ENCODE assay signal across 8 cellular contexts in the genomic region with DNA sequence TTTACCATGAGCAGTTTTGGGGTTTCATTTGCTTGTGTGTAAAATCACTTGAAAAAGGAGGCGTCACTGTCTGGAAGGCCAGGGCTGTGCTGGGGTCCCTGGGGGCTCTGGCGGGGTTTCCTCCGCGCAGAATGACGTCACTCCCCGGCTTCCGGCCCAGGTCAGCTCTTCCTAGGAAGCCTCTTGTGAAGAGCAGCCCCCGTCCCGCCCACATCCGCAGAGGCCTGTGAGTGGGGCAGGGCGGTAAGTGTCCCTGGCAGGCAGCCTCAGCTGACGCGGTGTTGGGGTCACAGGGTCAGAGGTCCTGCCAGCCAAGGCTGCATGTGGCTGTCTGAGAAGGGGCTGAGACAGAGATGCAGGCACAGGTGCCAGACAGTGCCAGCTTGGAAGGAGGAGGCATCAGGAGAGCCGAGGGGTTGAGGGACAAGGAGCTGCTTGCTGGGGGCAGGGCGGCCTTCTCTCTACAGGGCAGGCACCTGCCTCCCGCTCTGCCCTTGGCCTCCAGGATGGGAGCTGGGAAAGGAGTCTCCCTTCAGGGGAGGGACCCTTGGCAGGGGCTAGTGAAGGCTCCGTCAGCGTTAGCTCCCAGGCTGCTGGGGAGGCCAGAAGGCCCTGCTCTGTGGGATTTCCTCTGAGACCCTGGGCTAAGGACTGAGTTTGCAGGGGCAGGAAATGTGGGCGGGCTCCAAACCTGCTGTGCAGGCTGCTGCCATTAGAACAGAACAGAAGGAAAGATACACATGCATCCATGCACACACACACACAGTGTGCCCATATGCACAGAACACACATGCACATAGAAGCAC.
DNase-seq lines count a peak whose midpoint lies in the region; ATAC-seq and TF ChIP-seq lines count a peak whose summit lies in the region.
"Not testable (repeated sequence)": the region's sequence is repeated elsewhere in the genome, so short reads cannot be mapped to it uniquely, and the experiment has no call there.

No MANE protein-coding gene starts in this region.

- not testable (repeated sequence) for TF ChIP-seq CTCF in gastroesophageal sphincter (IDR thresholded peaks at IDR 0.05); lung (IDR thresholded peaks at IDR 0.05; ENCODE audit: control extremely low read depth, extremely low read depth)

- not testable (repeated sequence) for H3K9me3 Mint-ChIP-seq in CD4-positive, CD25-positive, alpha-beta regulatory T cell; activated CD8-positive, alpha-beta T cell treated with anti-CD3 and anti-CD28 coated beads, Interleukin-2, amount 10 ng/mL, durations not matched to agents 7 days and 5 days (ENCODE audit: insufficient read depth); stimulated activated memory B cell treated with anti-CD40 and anti-IgM and Interleukin-4, amounts not matched to agents 10 μg/mL and 1 μg/mL and 100 μg/mL, for 72 hours

- not testable (repeated sequence) for H3K27me3 ChIP-seq in CD4-positive, CD25-positive, alpha-beta regulatory T cell (ENCODE audit: control insufficient read depth, insufficient read depth, low read length); gastroesophageal sphincter; lung (ENCODE audit: control insufficient read depth, insufficient read depth)

- not testable (repeated sequence) for H3K27ac Mint-ChIP-seq in CD4-positive, CD25-positive, alpha-beta regulatory T cell; activated CD8-positive, alpha-beta T cell treated with anti-CD3 and anti-CD28 coated beads, Interleukin-2, amount 10 ng/mL, durations not matched to agents 7 days and 5 days; stimulated activated memory B cell treated with anti-CD40 and anti-IgM and Interleukin-4, amounts not matched to agents 10 μg/mL and 1 μg/mL and 100 μg/mL, for 72 hours

- not testable (repeated sequence) for H3K36me3 ChIP-seq in CD4-positive, CD25-positive, alpha-beta regulatory T cell (ENCODE audit: control insufficient read depth, insufficient read depth, low read length); gastroesophageal sphincter; lung (ENCODE audit: control insufficient read depth in 2 of 2, insufficient read depth in 2 of 2, low read length in 2 of 2)

- no CpG with 5 or more reads among the region's 19 CpGs for WGBS in gastroesophageal sphincter (ENCODE audit: low coverage in 1 of 2), 2 donors
- no CpG with 5 or more reads among the region's 19 CpGs for WGBS in lung, 2 donors

- peak; percentile 84 to 86 for ATAC-seq in CD4-positive, CD25-positive, alpha-beta regulatory T cell (ENCODE audit: low read depth in 2 of 2)
- peak; percentile 49 for ATAC-seq in GM19372 (IDR thresholded peaks at IDR 0.05; ENCODE audit: low read depth, unreplicated experiment)
- peak; percentile 50 for ATAC-seq in HG02678 (IDR thresholded peaks at IDR 0.05; ENCODE audit: unreplicated experiment)
- ATAC-seq in HG03460 (IDR thresholded peaks at IDR 0.05; ENCODE audit: unreplicated experiment): peak; percentile 64
- peak; percentile 85 for ATAC-seq in activated CD8-positive, alpha-beta T cell treated with anti-CD3 and anti-CD28 coated beads, Interleukin-2, amount 10 ng/mL, durations not matched to agents 7 days and 5 days
- ATAC-seq in gastroesophageal sphincter: peak; percentile 83
- ATAC-seq in lung (ENCODE audit: insufficient read depth, low FRiP score): peak; percentile 72
- ATAC-seq in stimulated activated memory B cell treated with anti-CD40 and anti-IgM and Interleukin-4, amounts not matched to agents 10 μg/mL and 1 μg/mL and 100 μg/mL, for 72 hours: peak; percentile 89

- CTCF ChIA-PET in activated CD8-positive, alpha-beta T cell treated with anti-CD3 and anti-CD28 coated beads, Interleukin-2, amount 10 ng/mL, durations not matched to agents 7 days and 5 days (lab: Charles Lee): not testable (repeated sequence)

- H3K27ac ChIP-seq in CD4-positive, CD25-positive, alpha-beta regulatory T cell (ENCODE audit: insufficient read depth, low read length, poor library complexity, severe bottlenecking); gastroesophageal sphincter; lung (ENCODE audit: low read depth in 1 of 2, low read length in 1 of 2): not testable (repeated sequence)

- not testable (repeated sequence) for H3K4me1 ChIP-seq in CD4-positive, CD25-positive, alpha-beta regulatory T cell (ENCODE audit: control insufficient read depth, insufficient read depth, low read length, poor library complexity, severe bottlenecking); gastroesophageal sphincter; lung (ENCODE audit: control insufficient read depth in 2 of 2, insufficient read depth in 2 of 2, low read length in 2 of 2)

- not testable (repeated sequence) for H3K36me3 Mint-ChIP-seq in CD4-positive, CD25-positive, alpha-beta regulatory T cell; activated CD8-positive, alpha-beta T cell treated with anti-CD3 and anti-CD28 coated beads, Interleukin-2, amount 10 ng/mL, durations not matched to agents 7 days and 5 days (ENCODE audit: low read depth); stimulated activated memory B cell treated with anti-CD40 and anti-IgM and Interleukin-4, amounts not matched to agents 10 μg/mL and 1 μg/mL and 100 μg/mL, for 72 hours

- not testable (repeated sequence) for DNase-seq in CD4-positive, CD25-positive, alpha-beta regulatory T cell; activated CD8-positive, alpha-beta T cell treated with anti-CD3 and anti-CD28 coated beads, Interleukin-2, amount 10 ng/mL, durations not matched to agents 7 days and 5 days; lung (ENCODE audit: low spot score)

- not testable (repeated sequence) for TF ChIP-seq POLR2A in gastroesophageal sphincter (IDR thresholded peaks at IDR 0.05)

- not testable (repeated sequence) for H3K27me3 Mint-ChIP-seq in CD4-positive, CD25-positive, alpha-beta regulatory T cell; activated CD8-positive, alpha-beta T cell treated with anti-CD3 and anti-CD28 coated beads, Interleukin-2, amount 10 ng/mL, durations not matched to agents 7 days and 5 days (ENCODE audit: low read depth); stimulated activated memory B cell treated with anti-CD40 and anti-IgM and Interleukin-4, amounts not matched to agents 10 μg/mL and 1 μg/mL and 100 μg/mL, for 72 hours

- H3K4me3 Mint-ChIP-seq in CD4-positive, CD25-positive, alpha-beta regulatory T cell; activated CD8-positive, alpha-beta T cell treated with anti-CD3 and anti-CD28 coated beads, Interleukin-2, amount 10 ng/mL, durations not matched to agents 7 days and 5 days; stimulated activated memory B cell treated with anti-CD40 and anti-IgM and Interleukin-4, amounts not matched to agents 10 μg/mL and 1 μg/mL and 100 μg/mL, for 72 hours: not testable (repeated sequence)

- not testable (repeated sequence) for H3K4me3 ChIP-seq in CD4-positive, CD25-positive, alpha-beta regulatory T cell (ENCODE audit: low read depth, low read length); gastroesophageal sphincter; lung

- not testable (repeated sequence) for H3K9me3 ChIP-seq in CD4-positive, CD25-positive, alpha-beta regulatory T cell (ENCODE audit: control insufficient read depth in 2 of 2, low read length in 2 of 2); gastroesophageal sphincter; lung (ENCODE audit: control insufficient read depth in 2 of 2, insufficient read depth in 1 of 2, low read length in 1 of 2)

- POLR2A ChIA-PET in activated CD8-positive, alpha-beta T cell treated with anti-CD3 and anti-CD28 coated beads, Interleukin-2, amount 10 ng/mL, durations not matched to agents 7 days and 5 days (lab: Charles Lee): not testable (repeated sequence)

- not testable (repeated sequence) for TF ChIP-seq EP300 in gastroesophageal sphincter (IDR thresholded peaks at IDR 0.05)

- not testable (repeated sequence) for H3K4me1 Mint-ChIP-seq in CD4-positive, CD25-positive, alpha-beta regulatory T cell; activated CD8-positive, alpha-beta T cell treated with anti-CD3 and anti-CD28 coated beads, Interleukin-2, amount 10 ng/mL, durations not matched to agents 7 days and 5 days (ENCODE audit: low read depth); stimulated activated memory B cell treated with anti-CD40 and anti-IgM and Interleukin-4, amounts not matched to agents 10 μg/mL and 1 μg/mL and 100 μg/mL, for 72 hours
